Comparison of ENCODE assay signal across 16 cellular contexts in the genomic region with DNA sequence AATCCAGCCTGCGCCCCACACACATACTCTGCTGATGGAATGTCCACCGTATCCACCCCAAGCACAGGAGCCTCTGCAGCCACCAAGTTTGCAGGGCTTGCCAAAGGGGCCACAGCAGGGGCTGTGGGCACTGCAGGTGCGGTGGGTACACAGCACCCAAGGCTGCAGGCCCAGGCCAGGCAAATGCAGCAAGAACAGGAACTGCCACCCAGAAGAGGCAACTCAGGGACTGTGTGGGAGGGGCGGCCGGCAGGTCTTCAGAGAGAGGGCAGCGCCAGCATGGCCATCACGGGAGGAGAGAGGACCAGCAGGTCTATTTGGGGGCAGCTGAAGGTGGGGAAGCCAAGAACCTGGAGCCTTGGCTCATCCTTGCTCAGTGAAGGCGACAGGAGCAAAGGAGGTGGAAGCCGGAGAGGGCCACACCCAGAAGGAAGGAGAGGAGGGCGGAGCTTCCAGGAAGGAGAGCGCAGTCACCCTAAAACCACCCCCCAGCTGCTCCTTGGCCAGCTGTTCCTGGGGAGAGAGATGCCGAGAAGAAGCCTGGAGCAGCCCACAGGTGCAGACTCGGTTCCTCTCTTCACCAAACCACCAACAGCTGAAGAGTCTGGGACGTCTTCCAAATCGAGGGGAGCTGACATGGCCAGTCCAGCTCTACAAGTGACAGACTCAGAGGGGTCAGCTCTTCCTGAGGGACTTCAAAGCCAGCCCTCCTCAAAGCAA.
"Had no signal": no experiment of that assay in that cellular context is flagged by ENCODE, and none has a peak within 500 bp of the region (broad histone marks: within the 10 kb centered on the region; RNA-seq: fewer than 3 reads in every experiment).

No MANE protein-coding gene starts in this region.

- H3K9me3 Mint-ChIP-seq: nephron progenitor cell had no signal

- FAIRE-seq: kidney, small intestine had no signal

- H3K27ac Mint-ChIP-seq: naive thymus-derived CD4-positive, alpha-beta T cell; nephron progenitor cell had no signal

- DNase-seq: colonic mucosa; foreskin keratinocyte; kidney; left cardiac atrium; left ventricle myocardium superior; mesenchymal stem cell; naive thymus-derived CD4-positive, alpha-beta T cell; nephron progenitor cell; small intestine; stimulated activated CD4-positive, alpha-beta T cell treated with anti-CD3 and anti-CD28 coated beads, Interleukin-12 subunit alpha, Interleukin-12 subunit beta, amount 100 ng/mL, for 4 hours; stimulated activated naive CD4-positive, alpha-beta T cell treated with Interleukin-2 at 50 U/mL for 16 hours; trophoblast cell; uterus had no signal

- H3K36me3 Mint-ChIP-seq: naive thymus-derived CD4-positive, alpha-beta T cell had no signal

- H3K27ac ChIP-seq: colonic mucosa, foreskin keratinocyte, hepatocyte, neutrophil, uterus had no signal

- H3K4me3 Mint-ChIP-seq: naive thymus-derived CD4-positive, alpha-beta T cell; nephron progenitor cell had no signal

- H3K79me2 ChIP-seq: hepatocyte had no signal

- H3K27me3 ChIP-seq: colonic mucosa, foreskin keratinocyte, hepatocyte, neutrophil, uterus had no signal

- H3K4me3 ChIP-seq: colonic mucosa, hepatocyte, lung, uterus had no signal

- H3K36me3 ChIP-seq: colonic mucosa, neutrophil, uterus had no signal

- H2AFZ ChIP-seq: hepatocyte had no signal

- H3K9me3 ChIP-seq: colonic mucosa, neutrophil, uterus had no signal

- H3K4me1 ChIP-seq: colonic mucosa, foreskin keratinocyte, uterus had no signal

- H3K4me2 ChIP-seq: hepatocyte had no signal
